ENCODE assay signal across 1 cellular context in genomic region chr14:91125271-91125661, GRCh38.
TF ChIP-seq lines count a peak whose summit lies in the region.

No MANE protein-coding gene starts in this region.

TF ChIP-seq in HepG2, 621 proteins besides CTCF, POLR2A, EP300 and RAD21:
- TF ChIP-seq THAP8 (CRISPR knock-in tag; IDR thresholded peaks at IDR 0.05; ENCODE audit: borderline replicate concordance) (no peak), ZNF614 (CRISPR knock-in tag; IDR thresholded peaks at IDR 0.05; ENCODE audit: borderline replicate concordance) (no peak), NR1H2 (CRISPR knock-in tag; IDR thresholded peaks at IDR 0.05; ENCODE audit: borderline replicate concordance, low read depth) (no peak), ZNF83 (CRISPR knock-in tag; IDR thresholded peaks at IDR 0.05; ENCODE audit: borderline replicate concordance) (no peak), PTBP1 (IDR thresholded peaks at IDR 0.05; ENCODE audit: low read depth, low read length, poor library complexity, severe bottlenecking) (no peak), MTA1 (CRISPR knock-in tag; IDR thresholded peaks at IDR 0.05; ENCODE audit: borderline replicate concordance) (no peak), SATB2 (CRISPR knock-in tag; IDR thresholded peaks at IDR 0.05) (no peak), NAIF1 (CRISPR knock-in tag; IDR thresholded peaks at IDR 0.05; ENCODE audit: borderline replicate concordance) (no peak), ZNF577 (CRISPR knock-in tag; IDR thresholded peaks at IDR 0.05; ENCODE audit: borderline replicate concordance, low read depth) (no peak)
